ENCODE assay signal across 1 cellular context in genomic region chr1:204102029-204102611, GRCh38.
A peak's percentile ranks its signal among the peaks of the same experiment; 100 is the strongest.
TF ChIP-seq lines count a peak whose summit lies in the region.

No MANE protein-coding gene starts in this region.

TF ChIP-seq in HepG2, 621 proteins besides CTCF, POLR2A, EP300 and RAD21 (continued from another document and continues in another):
- TF ChIP-seq ZNF318 (CRISPR knock-in tag; IDR thresholded peaks at IDR 0.05) = no peak
- no peak for TF ChIP-seq THYN1 (CRISPR knock-in tag; IDR thresholded peaks at IDR 0.05; ENCODE audit: borderline replicate concordance, low read depth)
- TF ChIP-seq WIZ (CRISPR knock-in tag; IDR thresholded peaks at IDR 0.05) = no peak
- 0 out of 2 replicates have a peak, but pooled peaks have one; percentile 34 for TF ChIP-seq MAZ (IDR thresholded peaks at IDR 0.05; ENCODE audit: borderline replicate concordance, low read depth, low read length)
- peak; percentile 68; the same call in 1 of the 2 replicates for TF ChIP-seq MAZ (CRISPR knock-in tag; IDR thresholded peaks at IDR 0.05; ENCODE audit: low read depth)
- TF ChIP-seq ZNF335 (CRISPR knock-in tag; IDR thresholded peaks at IDR 0.05) = no peak; the same call in 1 of the 2 replicates
- TF ChIP-seq ZNF350 (CRISPR knock-in tag; IDR thresholded peaks at IDR 0.05; ENCODE audit: borderline replicate concordance, low read depth) = no peak
- peak; percentile 54 for TF ChIP-seq SKI (IDR thresholded peaks at IDR 0.05; ENCODE audit: partially characterized antibody)
- TF ChIP-seq ZNF430 (CRISPR knock-in tag; IDR thresholded peaks at IDR 0.05) = no peak
- TF ChIP-seq STAT6 (CRISPR knock-in tag; IDR thresholded peaks at IDR 0.05; ENCODE audit: borderline replicate concordance) = no peak
- no peak for TF ChIP-seq THRA (CRISPR knock-in tag; IDR thresholded peaks at IDR 0.05; ENCODE audit: borderline replicate concordance)
- TF ChIP-seq ZNF44 (CRISPR knock-in tag; IDR thresholded peaks at IDR 0.05) = no peak
- no peak for TF ChIP-seq RNF2 (conservative IDR thresholded peaks at IDR 0.05; ENCODE audit: low read depth)
- peak; percentile 27; the same call in 1 of the 2 replicates for TF ChIP-seq MYC (CRISPR knock-in tag; IDR thresholded peaks at IDR 0.05; ENCODE audit: borderline replicate concordance)
- TF ChIP-seq, protein P1, sequence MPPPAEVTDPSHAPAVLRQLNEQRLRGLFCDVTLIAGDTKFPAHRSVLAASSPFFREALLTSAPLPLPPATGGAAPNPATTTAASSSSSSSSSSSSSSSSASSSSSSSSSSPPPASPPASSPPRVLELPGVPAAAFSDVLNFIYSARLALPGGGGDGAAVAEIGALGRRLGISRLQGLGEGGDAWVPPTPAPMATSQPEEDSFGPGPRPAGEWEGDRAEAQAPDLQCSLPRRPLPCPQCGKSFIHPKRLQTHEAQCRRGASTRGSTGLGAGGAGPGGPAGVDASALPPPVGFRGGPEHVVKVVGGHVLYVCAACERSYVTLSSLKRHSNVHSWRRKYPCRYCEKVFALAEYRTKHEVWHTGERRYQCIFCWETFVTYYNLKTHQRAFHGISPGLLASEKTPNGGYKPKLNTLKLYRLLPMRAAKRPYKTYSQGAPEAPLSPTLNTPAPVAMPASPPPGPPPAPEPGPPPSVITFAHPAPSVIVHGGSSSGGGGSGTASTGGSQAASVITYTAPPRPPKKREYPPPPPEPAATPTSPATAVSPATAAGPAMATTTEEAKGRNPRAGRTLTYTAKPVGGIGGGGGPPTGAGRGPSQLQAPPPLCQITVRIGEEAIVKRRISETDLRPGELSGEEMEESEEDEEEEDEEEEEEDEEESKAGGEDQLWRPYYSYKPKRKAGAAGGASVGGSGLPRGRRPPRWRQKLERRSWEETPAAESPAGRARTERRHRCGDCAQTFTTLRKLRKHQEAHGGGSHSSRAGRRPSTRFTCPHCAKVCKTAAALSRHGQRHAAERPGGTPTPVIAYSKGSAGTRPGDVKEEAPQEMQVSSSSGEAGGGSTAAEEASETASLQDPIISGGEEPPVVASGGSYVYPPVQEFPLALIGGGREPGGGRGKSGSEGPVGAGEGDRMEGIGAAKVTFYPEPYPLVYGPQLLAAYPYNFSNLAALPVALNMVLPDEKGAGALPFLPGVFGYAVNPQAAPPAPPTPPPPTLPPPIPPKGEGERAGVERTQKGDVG (CRISPR knock-in tag; IDR thresholded peaks at IDR 0.05; ENCODE audit: borderline replicate concordance) = no peak
- no peak for TF ChIP-seq MNT (IDR thresholded peaks at IDR 0.05)
- TF ChIP-seq AHR (CRISPR knock-in tag; IDR thresholded peaks at IDR 0.05) = no peak
- TF ChIP-seq ZNF747 (CRISPR knock-in tag; IDR thresholded peaks at IDR 0.05; ENCODE audit: borderline replicate concordance) = no peak
- peak; percentile 70 for TF ChIP-seq TARDBP (CRISPR knock-in tag; IDR thresholded peaks at IDR 0.05)
- TF ChIP-seq, protein P2, sequence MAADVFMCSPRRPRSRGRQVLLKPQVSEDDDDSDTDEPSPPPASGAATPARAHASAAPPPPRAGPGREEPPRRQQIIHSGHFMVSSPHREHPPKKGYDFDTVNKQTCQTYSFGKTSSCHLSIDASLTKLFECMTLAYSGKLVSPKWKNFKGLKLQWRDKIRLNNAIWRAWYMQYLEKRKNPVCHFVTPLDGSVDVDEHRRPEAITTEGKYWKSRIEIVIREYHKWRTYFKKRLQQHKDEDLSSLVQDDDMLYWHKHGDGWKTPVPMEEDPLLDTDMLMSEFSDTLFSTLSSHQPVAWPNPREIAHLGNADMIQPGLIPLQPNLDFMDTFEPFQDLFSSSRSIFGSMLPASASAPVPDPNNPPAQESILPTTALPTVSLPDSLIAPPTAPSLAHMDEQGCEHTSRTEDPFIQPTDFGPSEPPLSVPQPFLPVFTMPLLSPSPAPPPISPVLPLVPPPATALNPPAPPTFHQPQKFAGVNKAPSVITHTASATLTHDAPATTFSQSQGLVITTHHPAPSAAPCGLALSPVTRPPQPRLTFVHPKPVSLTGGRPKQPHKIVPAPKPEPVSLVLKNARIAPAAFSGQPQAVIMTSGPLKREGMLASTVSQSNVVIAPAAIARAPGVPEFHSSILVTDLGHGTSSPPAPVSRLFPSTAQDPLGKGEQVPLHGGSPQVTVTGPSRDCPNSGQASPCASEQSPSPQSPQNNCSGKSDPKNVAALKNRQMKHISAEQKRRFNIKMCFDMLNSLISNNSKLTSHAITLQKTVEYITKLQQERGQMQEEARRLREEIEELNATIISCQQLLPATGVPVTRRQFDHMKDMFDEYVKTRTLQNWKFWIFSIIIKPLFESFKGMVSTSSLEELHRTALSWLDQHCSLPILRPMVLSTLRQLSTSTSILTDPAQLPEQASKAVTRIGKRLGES (CRISPR knock-in tag; IDR thresholded peaks at IDR 0.05; ENCODE audit: borderline replicate concordance) = no peak
- no peak for TF ChIP-seq KDM1A (CRISPR knock-in tag; IDR thresholded peaks at IDR 0.05)
- TF ChIP-seq ZFY (CRISPR knock-in tag; IDR thresholded peaks at IDR 0.05) = no peak
- peak; percentile 60; the same call in 1 of the 2 replicates for TF ChIP-seq ZNF746 (CRISPR knock-in tag; IDR thresholded peaks at IDR 0.05)
- no peak for TF ChIP-seq ZKSCAN5 (CRISPR knock-in tag; IDR thresholded peaks at IDR 0.05)
- no peak; the same call in 1 of the 2 replicates for TF ChIP-seq ZFP91 (CRISPR knock-in tag; IDR thresholded peaks at IDR 0.05; ENCODE audit: borderline replicate concordance)
- peak; percentile 67 for TF ChIP-seq HNF4A (CRISPR knock-in tag; IDR thresholded peaks at IDR 0.05)
- no peak for TF ChIP-seq NFYB (CRISPR knock-in tag; IDR thresholded peaks at IDR 0.05)
- TF ChIP-seq, protein P3, sequence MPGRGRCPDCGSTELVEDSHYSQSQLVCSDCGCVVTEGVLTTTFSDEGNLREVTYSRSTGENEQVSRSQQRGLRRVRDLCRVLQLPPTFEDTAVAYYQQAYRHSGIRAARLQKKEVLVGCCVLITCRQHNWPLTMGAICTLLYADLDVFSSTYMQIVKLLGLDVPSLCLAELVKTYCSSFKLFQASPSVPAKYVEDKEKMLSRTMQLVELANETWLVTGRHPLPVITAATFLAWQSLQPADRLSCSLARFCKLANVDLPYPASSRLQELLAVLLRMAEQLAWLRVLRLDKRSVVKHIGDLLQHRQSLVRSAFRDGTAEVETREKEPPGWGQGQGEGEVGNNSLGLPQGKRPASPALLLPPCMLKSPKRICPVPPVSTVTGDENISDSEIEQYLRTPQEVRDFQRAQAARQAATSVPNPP (CRISPR knock-in tag; IDR thresholded peaks at IDR 0.05) = no peak
- no peak for TF ChIP-seq ARNT (IDR thresholded peaks at IDR 0.05)
- 0 out of 2 replicates have a peak, but pooled peaks have one; percentile 48 for TF ChIP-seq DNMT3B (CRISPR knock-in tag; conservative IDR thresholded peaks at IDR 0.05)
- 0 out of 2 replicates have a peak, but pooled peaks have one; percentile 54 for TF ChIP-seq HOXA5 (CRISPR knock-in tag; IDR thresholded peaks at IDR 0.05)
- TF ChIP-seq ZNF552 (CRISPR knock-in tag; IDR thresholded peaks at IDR 0.05; ENCODE audit: borderline replicate concordance) = no peak
- 0 out of 2 replicates have a peak, but pooled peaks have one; percentile 52 for TF ChIP-seq KMT2A (CRISPR knock-in tag; IDR thresholded peaks at IDR 0.05)
- TF ChIP-seq ZNF333 (CRISPR knock-in tag; IDR thresholded peaks at IDR 0.05; ENCODE audit: borderline replicate concordance) = no peak
- peak; percentile 82 for TF ChIP-seq FOXO1 (CRISPR knock-in tag; IDR thresholded peaks at IDR 0.05)
- TF ChIP-seq TCF7L2 (IDR thresholded peaks at IDR 0.05; ENCODE audit: low read depth, low read length) = no peak
